ENCODE assay signal across 9 cellular contexts in genomic region chr14:35401853-35402252, GRCh38. TPM values are rescaled to one million over a fixed set of nuclear protein-coding genes. Genes with fewer than 3 reads are reported as not detected.
DNase-seq lines count a peak whose midpoint lies in the region; ATAC-seq and TF ChIP-seq lines count a peak whose summit lies in the region.
"Had no signal": no experiment of that assay in that cellular context is flagged by ENCODE, and none has a peak within 500 bp of the region (broad histone marks: within the 10 kb centered on the region; RNA-seq: fewer than 3 reads in every experiment).

No MANE protein-coding gene starts in this region.

- H3K4me3 Mint-ChIP-seq in activated naive CD8-positive, alpha-beta T cell treated with anti-CD3 and anti-CD28 coated beads for 36 hours = peak overlapping the region; percentile 98

- H3K27ac ChIP-seq in heart right ventricle = peak overlapping the region; percentile 84 to 100 (median 100)

- H3K4me3 ChIP-seq in GM12864 (ENCODE audit: low read depth, low read length) (peak overlapping the region; percentile 92), heart right ventricle (peak overlapping the region; percentile 64 to 93 (median 80)), skeletal muscle cell (ENCODE audit: low read depth, low read length) (peak overlapping the region; percentile 72)

- H3K36me3 Mint-ChIP-seq in activated naive CD8-positive, alpha-beta T cell treated with anti-CD3 and anti-CD28 coated beads for 36 hours = peaks cover 53% of the 10 kb centered on the region

- ATAC-seq in heart right ventricle = no peak

- H3K4me1 Mint-ChIP-seq in activated naive CD8-positive, alpha-beta T cell treated with anti-CD3 and anti-CD28 coated beads for 36 hours = peaks cover 61% of the 10 kb centered on the region

- no peaks in the 10 kb centered on the region for H3K9me3 ChIP-seq in heart right ventricle
- H3K9me3 ChIP-seq: MG63 had no signal

- WGBS in heart right ventricle, 2 donors = 4 to 8% methylated on average over 8 of the region's 8 CpGs

- H3K27ac Mint-ChIP-seq in activated naive CD8-positive, alpha-beta T cell treated with anti-CD3 and anti-CD28 coated beads for 36 hours = peak overlapping the region; percentile 99

- TF ChIP-seq CTCF in GM12864 (IDR thresholded peaks at IDR 0.05; ENCODE audit: low read depth, low read length, missing control alignments) = no peak
- TF ChIP-seq CTCF in heart right ventricle (IDR thresholded peaks at IDR 0.05) = no peak

- H3K36me3 ChIP-seq in heart right ventricle = peaks cover 0 to 48% (median 36%) of the 10 kb centered on the region in 9 donors

- no peaks in the 10 kb centered on the region for H3K9me3 Mint-ChIP-seq in activated naive CD8-positive, alpha-beta T cell treated with anti-CD3 and anti-CD28 coated beads for 36 hours

- peaks cover 5 to 88% (median 80%) of the 10 kb centered on the region in 9 donors for H3K4me1 ChIP-seq in heart right ventricle

- no peaks in the 10 kb centered on the region for H3K27me3 ChIP-seq in heart right ventricle
- H3K27me3 ChIP-seq: MG63 had no signal

- DNase-seq in GM12864 (ENCODE audit: low read depth) (no peak), heart right ventricle (peak in 1 of 2 donors; percentile 58), skeletal muscle cell (ENCODE audit: low read depth) (no peak), iPS-NIHi11 (ENCODE audit: low spot score) (no peak), GDM1 (lab: John Stamatoyannopoulos, UW) (no peak), NCI-H524 (lab: John Stamatoyannopoulos, UW) (no peak)
- no peak for DNase-seq in activated naive CD8-positive, alpha-beta T cell treated with anti-CD3 and anti-CD28 coated beads for 36 hours
- DNase-seq in activated effector memory CD4-positive, alpha-beta T cell treated with anti-CD3 and anti-CD28 coated beads, Interleukin-2, amount 50 U/mL, for 16 hours = no peak
- DNase-seq: MG63 had no signal

- H3K27me3 Mint-ChIP-seq in activated naive CD8-positive, alpha-beta T cell treated with anti-CD3 and anti-CD28 coated beads for 36 hours = peaks cover 12% of the 10 kb centered on the region

- intact Hi-C loops in heart right ventricle (cut with DNase I) = loop anchor here in 7 of 10 donors (2.0 to 10.0 kb wide), 7 partner anchors 60 to 355 kb away; partner anchors contain the start of genes FAM177A1 (in 1 of the 7) and PSMA6 (in 1 of the 7)

RNA-seq across cellular contexts. Expression of gene NFKBIA, which starts 2.7 kb away (rescaled TPM):
- 100 to 1,000 TPM; 395 to 400 TPM for total RNA-seq in activated naive CD8-positive, alpha-beta T cell treated with anti-CD3 and anti-CD28 coated beads for 36 hours
- total RNA-seq in heart right ventricle = 10 to 100 TPM; 41.0 to 98.5 (median 58.7) TPM
- polyA plus RNA-seq in heart right ventricle = 10 to 100 TPM; 73.7 to 88.4 TPM
